10 cellular contexts compared by ENCODE assay signal in the genomic region with DNA sequence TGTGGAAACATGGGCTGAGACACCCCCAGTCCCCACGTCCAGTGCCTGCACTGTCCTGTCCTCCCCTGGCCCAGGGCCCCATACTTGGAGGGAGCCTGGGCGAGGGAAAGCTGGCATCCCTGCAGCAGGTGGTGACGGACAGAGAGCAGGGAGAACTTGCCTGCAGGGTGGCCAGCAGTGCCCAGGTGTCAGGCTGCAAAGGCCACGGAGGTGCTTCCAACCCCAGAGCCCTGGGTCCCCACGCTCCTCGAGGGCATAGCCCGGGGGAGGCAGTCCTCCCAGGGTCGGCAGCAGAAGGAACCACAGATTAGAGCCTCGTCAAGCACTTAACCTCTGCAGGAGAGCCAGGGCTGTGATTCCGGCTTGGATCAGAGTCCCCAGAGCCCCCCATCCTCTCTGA.
DNase-seq lines count a peak whose midpoint lies in the region; ATAC-seq, FAIRE-seq and TF ChIP-seq lines count a peak whose summit lies in the region.
"Had no signal": no experiment of that assay in that cellular context is flagged by ENCODE, and none has a peak within 500 bp of the region (broad histone marks: within the 10 kb centered on the region; RNA-seq: fewer than 3 reads in every experiment).

No MANE protein-coding gene starts in this region.

- intact Hi-C loops in ovary (cut with DNase I): no loop called here

- H3K27ac Mint-ChIP-seq in IgD-negative memory B cell (no peak overlapping the region), endothelial cell (ENCODE audit: unreplicated experiment) (no peak overlapping the region)

- FAIRE-seq in A549 (lab: Jason Lieb, UNC): no peak

- CTCF ChIA-PET in A549 (lab: Yijun Ruan, JAX): interaction anchor here (1.2 to 2.4 kb wide), 3 partner anchors 32 to 101 kb away, joined by 3 to 8 read pairs (median 3); no protein-coding TSS in a partner anchor

- no peak for TF ChIP-seq EP300 in A549 (IDR thresholded peaks at IDR 0.05)
- no peak for TF ChIP-seq EP300 in ovary (IDR thresholded peaks at IDR 0.05)

- no peaks in the 10 kb centered on the region for H3K27me3 Mint-ChIP-seq in IgD-negative memory B cell
- peaks cover 14% of the 10 kb centered on the region for H3K27me3 Mint-ChIP-seq in endothelial cell (ENCODE audit: unreplicated experiment)
- H3K27me3 Mint-ChIP-seq: activated CD4-positive, alpha-beta T cell treated with anti-CD3 and anti-CD28 coated beads, Interleukin-2, amount 10 ng/mL, durations not matched to agents 7 days and 5 days had no signal

- H3K4me1 ChIP-seq in A549 (peaks cover 12% of the 10 kb centered on the region; the same call in 1 of the 3 replicates), ovary (ENCODE audit: insufficient read depth) (peaks cover 6% of the 10 kb centered on the region)

- 70% methylated on average over 3 of the region's 10 CpGs for WGBS in A549 (ENCODE audit: missing lambda C conversion rate)
- WGBS in ovary, 3 donors: 59 to 65% (median 64%) methylated on average over 10 of the region's 10 CpGs

- no peaks in the 10 kb centered on the region for H3K9me3 ChIP-seq in A549
- H3K9me3 ChIP-seq in ovary: no peaks in the 10 kb centered on the region

- TF ChIP-seq POLR2A in A549 (IDR thresholded peaks at IDR 0.05; ENCODE audit: low read length) (no peak), ovary (IDR thresholded peaks at IDR 0.05) (no peak)

- no peaks in the 10 kb centered on the region for H3K9me3 Mint-ChIP-seq in IgD-negative memory B cell
- H3K9me3 Mint-ChIP-seq in endothelial cell (ENCODE audit: unreplicated experiment): no peaks in the 10 kb centered on the region
- H3K9me3 Mint-ChIP-seq: activated CD4-positive, alpha-beta T cell treated with anti-CD3 and anti-CD28 coated beads, Interleukin-2, amount 10 ng/mL, durations not matched to agents 7 days and 5 days; activated naive CD8-positive, alpha-beta T cell treated with anti-CD3 and anti-CD28 coated beads, Interleukin-2, amount 10 ng/mL, durations not matched to agents 7 days and 5 days had no signal

- H3K4me3 Mint-ChIP-seq in IgD-negative memory B cell (peak overlapping the region; percentile 1 to 87 (median 35)), endothelial cell (ENCODE audit: unreplicated experiment) (peak overlapping the region; percentile 62)

- POLR2A ChIA-PET in A549 (lab: Yijun Ruan, JAX): interaction anchor here (1.1 kb wide), 1 partner anchor 11 kb away, joined by 5 read pairs; no protein-coding TSS in a partner anchor

- TF ChIP-seq CTCF in A549 (IDR thresholded peaks at IDR 0.05): no peak
- TF ChIP-seq CTCF in endothelial cell (IDR thresholded peaks at IDR 0.05; ENCODE audit: unreplicated experiment): no peak
- no peak for TF ChIP-seq CTCF in ovary (IDR thresholded peaks at IDR 0.05)

- peaks cover 0 to 8% (median 2%) of the 10 kb centered on the region in 3 donors for H3K4me1 Mint-ChIP-seq in IgD-negative memory B cell
- H3K4me1 Mint-ChIP-seq in endothelial cell (ENCODE audit: unreplicated experiment): peaks cover 6% of the 10 kb centered on the region

- H3K36me3 ChIP-seq in ovary: no peaks in the 10 kb centered on the region

- H3K4me3 ChIP-seq in A549 (no peak overlapping the region; the same call in 2 of the 3 replicates), ovary (no peak overlapping the region)

- peak overlapping the region; percentile 100 for H3K4me2 ChIP-seq in A549

- no peaks in the 10 kb centered on the region for H3K36me3 Mint-ChIP-seq in IgD-negative memory B cell
- no peaks in the 10 kb centered on the region for H3K36me3 Mint-ChIP-seq in endothelial cell (ENCODE audit: low read depth, unreplicated experiment)
- H3K36me3 Mint-ChIP-seq: activated naive CD8-positive, alpha-beta T cell treated with anti-CD3 and anti-CD28 coated beads, Interleukin-2, amount 10 ng/mL, durations not matched to agents 7 days and 5 days had no signal

- no peak for TF ChIP-seq RAD21 in A549 (conservative IDR thresholded peaks at IDR 0.05 in 1 of 2, IDR thresholded peaks at IDR 0.05 in 1 of 2)

- DNase-seq in A549 (ENCODE audit: low read depth in 1 of 2, low spot score in 1 of 2) (no peak), endothelial cell (ENCODE audit: low spot score) (no peak), ovary (no peak), NCI-H748 treated with DMSO at 0.1 percent for 48 hours (lab: John Stamatoyannopoulos, UW) (no peak), NCI-H1417 treated with DMSO at 0.1 percent for 48 hours (lab: John Stamatoyannopoulos, UW) (no peak)
- no peak for DNase-seq in activated CD4-positive, alpha-beta T cell treated with anti-CD3 and anti-CD28 coated beads for 1 hour

- peak overlapping the region; percentile 56 to 95; a peak in 5 of 6 replicates for H3K27ac ChIP-seq in A549
- H3K27ac ChIP-seq in ovary: peak overlapping the region; percentile 4 to 32

- H3K27me3 ChIP-seq in ovary: no peaks in the 10 kb centered on the region

- ATAC-seq in A549: peak; percentile 1 to 4; a peak in 2 of 6 replicates
- no peak for ATAC-seq in GM21786 (IDR thresholded peaks at IDR 0.05; ENCODE audit: unreplicated experiment)

TF ChIP-seq in A549, 52 proteins besides CTCF, POLR2A, EP300 and RAD21:
- no peak for TF ChIP-seq ESRRA (IDR thresholded peaks at IDR 0.05; ENCODE audit: borderline replicate concordance, low read length)
- no peak for TF ChIP-seq POLR2AphosphoS2 (conservative IDR thresholded peaks at IDR 0.05; ENCODE audit: low read length)
- no peak for TF ChIP-seq SMC3 (IDR thresholded peaks at IDR 0.05)
- TF ChIP-seq RFX5 (IDR thresholded peaks at IDR 0.05): no peak
- TF ChIP-seq, protein P1, sequence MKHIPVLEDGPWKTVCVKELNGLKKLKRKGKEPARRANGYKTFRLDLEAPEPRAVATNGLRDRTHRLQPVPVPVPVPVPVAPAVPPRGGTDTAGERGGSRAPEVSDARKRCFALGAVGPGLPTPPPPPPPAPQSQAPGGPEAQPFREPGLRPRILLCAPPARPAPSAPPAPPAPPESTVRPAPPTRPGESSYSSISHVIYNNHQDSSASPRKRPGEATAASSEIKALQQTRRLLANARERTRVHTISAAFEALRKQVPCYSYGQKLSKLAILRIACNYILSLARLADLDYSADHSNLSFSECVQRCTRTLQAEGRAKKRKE (CRISPR knock-in tag; IDR thresholded peaks at IDR 0.05; ENCODE audit: low read depth): no peak
- no peak for TF ChIP-seq JUNB (IDR thresholded peaks at IDR 0.05)
- TF ChIP-seq TP53 (CRISPR knock-in tag; IDR thresholded peaks at IDR 0.05): no peak
- no peak for TF ChIP-seq HOXB13 (CRISPR knock-in tag; IDR thresholded peaks at IDR 0.05; ENCODE audit: low read depth)
- TF ChIP-seq HDAC2 (IDR thresholded peaks at IDR 0.05): no peak
- TF ChIP-seq, protein P2, sequence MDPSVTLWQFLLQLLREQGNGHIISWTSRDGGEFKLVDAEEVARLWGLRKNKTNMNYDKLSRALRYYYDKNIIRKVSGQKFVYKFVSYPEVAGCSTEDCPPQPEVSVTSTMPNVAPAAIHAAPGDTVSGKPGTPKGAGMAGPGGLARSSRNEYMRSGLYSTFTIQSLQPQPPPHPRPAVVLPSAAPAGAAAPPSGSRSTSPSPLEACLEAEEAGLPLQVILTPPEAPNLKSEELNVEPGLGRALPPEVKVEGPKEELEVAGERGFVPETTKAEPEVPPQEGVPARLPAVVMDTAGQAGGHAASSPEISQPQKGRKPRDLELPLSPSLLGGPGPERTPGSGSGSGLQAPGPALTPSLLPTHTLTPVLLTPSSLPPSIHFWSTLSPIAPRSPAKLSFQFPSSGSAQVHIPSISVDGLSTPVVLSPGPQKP (IDR thresholded peaks at IDR 0.05; ENCODE audit: low read depth, low read length): no peak
- TF ChIP-seq, protein P3, sequence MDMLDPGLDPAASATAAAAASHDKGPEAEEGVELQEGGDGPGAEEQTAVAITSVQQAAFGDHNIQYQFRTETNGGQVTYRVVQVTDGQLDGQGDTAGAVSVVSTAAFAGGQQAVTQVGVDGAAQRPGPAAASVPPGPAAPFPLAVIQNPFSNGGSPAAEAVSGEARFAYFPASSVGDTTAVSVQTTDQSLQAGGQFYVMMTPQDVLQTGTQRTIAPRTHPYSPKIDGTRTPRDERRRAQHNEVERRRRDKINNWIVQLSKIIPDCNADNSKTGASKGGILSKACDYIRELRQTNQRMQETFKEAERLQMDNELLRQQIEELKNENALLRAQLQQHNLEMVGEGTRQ (IDR thresholded peaks at IDR 0.05): no peak
- TF ChIP-seq KDM5A (IDR thresholded peaks at IDR 0.05): no peak
- no peak for TF ChIP-seq ZNF302 (CRISPR knock-in tag; IDR thresholded peaks at IDR 0.05)
- TF ChIP-seq, protein P4, sequence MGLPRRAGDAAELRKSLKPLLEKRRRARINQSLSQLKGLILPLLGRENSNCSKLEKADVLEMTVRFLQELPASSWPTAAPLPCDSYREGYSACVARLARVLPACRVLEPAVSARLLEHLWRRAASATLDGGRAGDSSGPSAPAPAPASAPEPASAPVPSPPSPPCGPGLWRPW (IDR thresholded peaks at IDR 0.05): no peak
